32 cellular contexts compared by ENCODE assay signal in genomic region chr17:45851464-45851863, GRCh38. TPM values are rescaled to one million over a fixed set of nuclear protein-coding genes. Genes with fewer than 3 reads are reported as not detected.
"Had no signal": no experiment of that assay in that cellular context is flagged by ENCODE, and none has a peak within 500 bp of the region (broad histone marks: within the 10 kb centered on the region; RNA-seq: fewer than 3 reads in every experiment).

No MANE protein-coding gene starts in this region.

- H3K27ac ChIP-seq: adrenal gland, ascending aorta, brain microvascular endothelial cell, foreskin keratinocyte, lower lobe of right lung, testis, uterus had no signal

- H3K36me3 Mint-ChIP-seq: activated naive CD8-positive, alpha-beta T cell had no signal

- H3K4me1 Mint-ChIP-seq: activated B cell treated with CpG ODN at 0.5 μM for 24 hours, neural crest cell had no signal

- H3K27ac Mint-ChIP-seq: activated B cell treated with CpG ODN at 0.5 μM for 24 hours; activated naive CD8-positive, alpha-beta T cell; activated T-helper 2 cell treated with anti-CD3 and anti-CD28 coated beads, Interferon-gamma antibody, Interleukin-2, Interleukin-4, amounts not matched to agents 10 μg/mL and 5 μg/mL and 100 μg/mL, durations not matched to agents 14 hours and 24 hours and 36 hours; stimulated activated naive B cell treated with anti-CD40 and anti-IgM and Interleukin-4, amounts not matched to agents 10 μg/mL and 1 μg/mL and 100 μg/mL, for 72 hours had no signal

- H3K9me3 Mint-ChIP-seq: activated B cell treated with CpG ODN at 0.5 μM for 24 hours; activated T-cell treated with anti-CD3 and anti-CD28 coated beads, Interleukin-2, amount 50 U/mL, for 4 hours; activated T-helper 2 cell treated with anti-CD3 and anti-CD28 coated beads, Interferon-gamma antibody, Interleukin-2, Interleukin-4, amounts not matched to agents 10 μg/mL and 5 μg/mL and 100 μg/mL, durations not matched to agents 14 hours and 24 hours and 36 hours; neural crest cell had no signal

- DNase-seq: activated B cell treated with CpG ODN at 0.5 μM for 24 hours; activated CD4-positive, alpha-beta T cell treated with anti-CD3 and anti-CD28 coated beads for 4 hours; activated CD4-positive, alpha-beta T cell treated with anti-CD3 and anti-CD28 coated beads, Interleukin-2, amount 50 U/mL, for 48 hours; activated CD8-positive, alpha-beta memory T cell treated with anti-CD3 and anti-CD28 coated beads, Interleukin-2, amount 50 U/mL, for 48 hours; activated naive CD4-positive, alpha-beta T cell; activated T-cell treated with anti-CD3 and anti-CD28 coated beads, Interleukin-2, amount 50 U/mL, for 4 hours; adrenal gland; brain microvascular endothelial cell; central memory CD4-positive, alpha-beta T cell; dermis blood vessel endothelial cell; effector CD8-positive, alpha-beta T cell; erythroblast; foreskin keratinocyte; lower lobe of right lung; mesendoderm; mucosa of descending colon; occipital lobe; small intestine; stimulated activated CD4-positive, alpha-beta T cell treated with anti-CD3 and anti-CD28 coated beads, Interleukin-2, amount 100 ng/mL, for 24 hours; stimulated activated naive B cell treated with anti-CD40 and anti-IgM and Interleukin-4, amounts not matched to agents 10 μg/mL and 1 μg/mL and 100 μg/mL, for 72 hours; testis; trophoblast cell; uterus had no signal

- H3K4me3 Mint-ChIP-seq: activated B cell treated with CpG ODN at 0.5 μM for 24 hours; activated naive CD8-positive, alpha-beta T cell; activated T-cell treated with anti-CD3 and anti-CD28 coated beads, Interleukin-2, amount 50 U/mL, for 4 hours; neural crest cell; stimulated activated naive B cell treated with anti-CD40 and anti-IgM and Interleukin-4, amounts not matched to agents 10 μg/mL and 1 μg/mL and 100 μg/mL, for 72 hours had no signal

- H3K4me3 ChIP-seq: adrenal gland, ascending aorta, lower lobe of right lung, mucosa of descending colon, testis, uterus had no signal

- FAIRE-seq: small intestine had no signal

- H3K27me3 Mint-ChIP-seq: activated naive CD8-positive, alpha-beta T cell had no signal

- H3K27me3 ChIP-seq: adrenal gland, ascending aorta, brain microvascular endothelial cell, foreskin keratinocyte, testis, uterus had no signal

- ATAC-seq: activated T-cell treated with anti-CD3 and anti-CD28 coated beads, Interleukin-2, amount 50 U/mL, for 4 hours; foreskin keratinocyte; left lobe of liver; lower lobe of right lung; mucosa of descending colon had no signal

- H3K36me3 ChIP-seq: adrenal gland, ascending aorta, brain microvascular endothelial cell, lower lobe of right lung, uterus had no signal

- H3K4me1 ChIP-seq: adrenal gland, ascending aorta, foreskin keratinocyte, lower lobe of right lung, testis, uterus had no signal

- H3K9me3 ChIP-seq: adrenal gland, ascending aorta, lower lobe of right lung, mucosa of descending colon, testis, uterus had no signal

RNA-seq across cellular contexts. Expression of gene SPPL2C, which starts 6.8 kb away (rescaled TPM):
- total RNA-seq: activated B cell treated with CpG ODN at 0.5 μM for 24 hours; activated CD8-positive, alpha-beta memory T cell treated with anti-CD3 and anti-CD28 coated beads for 36 hours; activated T-cell treated with anti-CD3 and anti-CD28 coated beads, Interleukin-2, amount 50 U/mL, for 4 hours; activated T-helper 2 cell treated with anti-CD3 and anti-CD28 coated beads, Interferon-gamma antibody, Interleukin-2, Interleukin-4, amounts not matched to agents 10 μg/mL and 5 μg/mL and 100 μg/mL, durations not matched to agents 14 hours and 24 hours and 36 hours; adrenal gland; ascending aorta; dermis blood vessel endothelial cell; foreskin keratinocyte; kidney epithelial cell; left lobe of liver; lower lobe of right lung; mucosa of descending colon; neural crest cell; occipital lobe; renal cortical epithelial cell; sciatic nerve; uterus had no signal
- polyA plus RNA-seq: adrenal gland, foreskin keratinocyte, small intestine had no signal
